2 cellular contexts compared by ENCODE assay signal in genomic region chr2:98445708-98446577, GRCh38.
TF ChIP-seq lines count a peak whose summit lies in the region.

No MANE protein-coding gene starts in this region.

TF ChIP-seq in SK-N-SH, 30 proteins besides CTCF, POLR2A, EP300 and RAD21:
- TF ChIP-seq YY1 (IDR thresholded peaks at IDR 0.05; ENCODE audit: low read depth), result no peak
- TF ChIP-seq RFX5 (IDR thresholded peaks at IDR 0.05; ENCODE audit: low read length), result no peak
- TF ChIP-seq NFIC (IDR thresholded peaks at IDR 0.05; ENCODE audit: borderline replicate concordance), result no peak
- no peak for TF ChIP-seq TCF12 (IDR thresholded peaks at IDR 0.05)
- no peak for TF ChIP-seq TAF1 (IDR thresholded peaks at IDR 0.05; ENCODE audit: borderline replicate concordance, low read depth, low read length)
- TF ChIP-seq JUND (IDR thresholded peaks at IDR 0.05), result no peak
- TF ChIP-seq NRF1 (IDR thresholded peaks at IDR 0.05; ENCODE audit: low read depth, low read length), result no peak
- no peak for TF ChIP-seq RCOR1 (IDR thresholded peaks at IDR 0.05; ENCODE audit: low read length)
- no peak for TF ChIP-seq PBX3 (IDR thresholded peaks at IDR 0.05)
- TF ChIP-seq TEAD4 (IDR thresholded peaks at IDR 0.05; ENCODE audit: borderline replicate concordance, insufficient read depth), result no peak
- TF ChIP-seq ZBTB33 (IDR thresholded peaks at IDR 0.05; ENCODE audit: borderline replicate concordance, low read depth), result no peak
- TF ChIP-seq USF1 (IDR thresholded peaks at IDR 0.05; ENCODE audit: borderline replicate concordance, low read depth), result no peak
- no peak for TF ChIP-seq CHD2 (IDR thresholded peaks at IDR 0.05; ENCODE audit: low read length, partially characterized antibody)
TF ChIP-seq in SK-N-SH: peak in this region for 0.

TF ChIP-seq in H1, 55 proteins besides CTCF, POLR2A, EP300 and RAD21:
- TF ChIP-seq NRF1 (IDR thresholded peaks at IDR 0.05; ENCODE audit: low read depth, low read length) (no peak), KDM4A (IDR thresholded peaks at IDR 0.05; ENCODE audit: low read depth, low read length, severe bottlenecking) (no peak), KDM5A (IDR thresholded peaks at IDR 0.05; ENCODE audit: low read length) (no peak), EZH2 (IDR thresholded peaks at IDR 0.05; ENCODE audit: low read depth, low read length, severe bottlenecking) (no peak), HDAC2 (IDR thresholded peaks at IDR 0.05; ENCODE audit: borderline replicate concordance in 1 of 2, low read depth in 2 of 2, low read length in 2 of 2) (no peak), CHD2 (IDR thresholded peaks at IDR 0.05; ENCODE audit: low read length) (no peak), BRCA1 (IDR thresholded peaks at IDR 0.05; ENCODE audit: low read depth, low read length) (no peak), SIN3A (conservative IDR thresholded peaks at IDR 0.05 in 1 of 2, IDR thresholded peaks at IDR 0.05 in 1 of 2; ENCODE audit: low read depth in 1 of 2, low read length in 2 of 2) (no peak), BACH1 (IDR thresholded peaks at IDR 0.05; ENCODE audit: low read length) (no peak), TCF12 (IDR thresholded peaks at IDR 0.05; ENCODE audit: low read depth, low read length) (no peak)
